ENCODE assay signal across 9 cellular contexts in genomic region chr5:149172261-149172660, GRCh38. TPM values are rescaled to one million over a fixed set of nuclear protein-coding genes. Genes with fewer than 3 reads are reported as not detected.
DNase-seq lines count a peak whose midpoint lies in the region; ATAC-seq and TF ChIP-seq lines count a peak whose summit lies in the region.
"Had no signal": no experiment of that assay in that cellular context is flagged by ENCODE, and none has a peak within 500 bp of the region (broad histone marks: within the 10 kb centered on the region; RNA-seq: fewer than 3 reads in every experiment).

No MANE protein-coding gene starts in this region.

- no peaks in the 10 kb centered on the region for H3K9me3 ChIP-seq in MG63

- ATAC-seq in GM21423 (IDR thresholded peaks at IDR 0.05; ENCODE audit: unreplicated experiment) = peak; percentile 79
- no peak for ATAC-seq in HG02678 (IDR thresholded peaks at IDR 0.05; ENCODE audit: unreplicated experiment)

- POLR2A ChIA-PET in HEK293T (lab: Yijun Ruan, JAX) = no interaction called here

- CTCF ChIA-PET in HEK293T (lab: Yijun Ruan, JAX) = no interaction called here

- no peaks in the 10 kb centered on the region for H3K27me3 ChIP-seq in MG63

- no peak overlapping the region for H3K4me3 ChIP-seq in MG63

- peak; percentile 98 for DNase-seq in ELR (ENCODE audit: low read depth)
- peak; percentile 61 for DNase-seq in MG63
- peak; percentile 26 for DNase-seq in fibroblast of the conjunctiva (ENCODE audit: low read depth)
- no peak for DNase-seq in putamen (ENCODE audit: low spot score)
- DNase-seq in NCI-H146 (lab: John Stamatoyannopoulos, UW) = no peak
- DNase-seq in HEK293T (ENCODE audit: extremely low spot score) = no peak
- DNase-seq: NCI-H526 treated with DMSO at 0.1 percent for 48 hours had no signal

- H3K36me3 ChIP-seq in MG63 = no peaks in the 10 kb centered on the region

TF ChIP-seq in HEK293T, 16 proteins besides CTCF, POLR2A, EP300 and RAD21:
- TF ChIP-seq NFRKB (IDR thresholded peaks at IDR 0.05) (no peak), FOXA1 (IDR thresholded peaks at IDR 0.05) (no peak)

RNA-seq across cellular contexts. Expression of gene ABLIM3, which starts 31.0 kb away (rescaled TPM):
- 3.8 and 8.6 TPM in 2 replicates for total RNA-seq in MG63 (2014; rRNA removed; shearing (Covaris generic); ENCODE audit: low replicate concordance)

Comparison
In these comparisons a context has a peak if more than half of its experiments do, and no peak if none do; other contexts are left out.
1. DNase-seq: peak in ELR (single experiment), MG63 (single experiment) and fibroblast of the conjunctiva (single experiment); none in putamen (single experiment), NCI-H146 (single experiment) and HEK293T (single experiment).